Comparison of ENCODE assay signal across 1 cellular context in the genomic region with DNA sequence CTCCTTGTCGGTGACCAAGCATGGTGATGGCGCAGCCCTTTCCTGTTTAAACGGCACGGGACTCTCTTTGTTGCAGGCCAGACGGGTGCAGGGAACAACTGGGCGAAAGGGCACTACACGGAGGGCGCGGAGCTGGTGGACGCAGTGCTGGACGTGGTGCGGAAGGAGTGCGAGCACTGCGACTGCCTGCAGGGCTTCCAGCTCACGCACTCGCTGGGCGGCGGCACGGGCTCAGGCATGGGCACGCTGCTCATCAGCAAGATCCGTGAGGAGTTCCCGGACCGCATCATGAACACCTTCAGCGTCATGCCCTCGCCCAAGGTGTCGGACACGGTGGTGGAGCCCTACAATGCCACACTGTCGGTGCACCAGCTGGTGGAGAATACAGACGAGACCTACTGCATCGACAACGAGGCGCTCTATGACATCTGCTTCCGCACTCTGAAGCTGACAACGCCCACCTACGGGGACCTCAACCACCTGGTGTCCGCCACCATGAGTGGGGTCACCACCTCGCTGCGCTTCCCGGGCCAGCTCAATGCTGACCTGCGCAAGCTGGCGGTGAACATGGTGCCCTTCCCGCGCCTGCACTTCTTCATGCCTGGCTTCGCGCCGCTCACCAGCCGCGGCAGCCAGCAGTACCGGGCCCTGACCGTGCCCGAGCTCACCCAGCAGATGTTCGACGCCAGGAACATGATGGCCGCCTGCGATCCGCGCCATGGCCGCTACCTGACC.
TF ChIP-seq lines count a peak whose summit lies in the region.

No MANE protein-coding gene starts in this region.

TF ChIP-seq in HepG2, 621 proteins besides CTCF, POLR2A, EP300 and RAD21:
- TF ChIP-seq ZNF34 (CRISPR knock-in tag; IDR thresholded peaks at IDR 0.05; ENCODE audit: borderline replicate concordance) (no peak), ZFP36 (IDR thresholded peaks at IDR 0.05; ENCODE audit: borderline replicate concordance, low read depth, low read length, partially characterized antibody) (no peak), ERF (CRISPR knock-in tag; IDR thresholded peaks at IDR 0.05) (no peak), ZNF44 (CRISPR knock-in tag; IDR thresholded peaks at IDR 0.05) (no peak), AGO2 (optimal IDR thresholded peaks at IDR 0.05; ENCODE audit: low read depth, low read length) (peak; percentile 63)
- TF ChIP-seq, protein P1, sequence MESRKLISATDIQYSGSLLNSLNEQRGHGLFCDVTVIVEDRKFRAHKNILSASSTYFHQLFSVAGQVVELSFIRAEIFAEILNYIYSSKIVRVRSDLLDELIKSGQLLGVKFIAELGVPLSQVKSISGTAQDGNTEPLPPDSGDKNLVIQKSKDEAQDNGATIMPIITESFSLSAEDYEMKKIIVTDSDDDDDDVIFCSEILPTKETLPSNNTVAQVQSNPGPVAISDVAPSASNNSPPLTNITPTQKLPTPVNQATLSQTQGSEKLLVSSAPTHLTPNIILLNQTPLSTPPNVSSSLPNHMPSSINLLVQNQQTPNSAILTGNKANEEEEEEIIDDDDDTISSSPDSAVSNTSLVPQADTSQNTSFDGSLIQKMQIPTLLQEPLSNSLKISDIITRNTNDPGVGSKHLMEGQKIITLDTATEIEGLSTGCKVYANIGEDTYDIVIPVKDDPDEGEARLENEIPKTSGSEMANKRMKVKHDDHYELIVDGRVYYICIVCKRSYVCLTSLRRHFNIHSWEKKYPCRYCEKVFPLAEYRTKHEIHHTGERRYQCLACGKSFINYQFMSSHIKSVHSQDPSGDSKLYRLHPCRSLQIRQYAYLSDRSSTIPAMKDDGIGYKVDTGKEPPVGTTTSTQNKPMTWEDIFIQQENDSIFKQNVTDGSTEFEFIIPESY (CRISPR knock-in tag; IDR thresholded peaks at IDR 0.05), result 0 out of 2 replicates have a peak, but pooled peaks have one; percentile 5
